In genomic region chr7:99380823-99381663, GRCh38 we compare ENCODE assay signal across 8 cellular contexts. TPM values are rescaled to one million over a fixed set of nuclear protein-coding genes. Genes with fewer than 3 reads are reported as not detected.
A peak's percentile ranks its signal among the peaks of the same experiment; 100 is the strongest.
DNase-seq lines count a peak whose midpoint lies in the region; ATAC-seq, FAIRE-seq and TF ChIP-seq lines count a peak whose summit lies in the region.

No MANE protein-coding gene starts in this region.

- H3K27ac ChIP-seq in adrenal gland: peak overlapping the region; percentile 7 to 94 (median 57)

- peak; percentile 96 for TF ChIP-seq POLR2A in GM12892 (IDR thresholded peaks at IDR 0.05; ENCODE audit: low read depth, low read length)
- TF ChIP-seq POLR2A in adrenal gland (IDR thresholded peaks at IDR 0.05): no peak

- TF ChIP-seq CTCF in adrenal gland (IDR thresholded peaks at IDR 0.05) (no peak), mucosa of descending colon (IDR thresholded peaks at IDR 0.05) (no peak)

- peak; percentile 76 for ATAC-seq in HG02642 (IDR thresholded peaks at IDR 0.05; ENCODE audit: poor library complexity, unreplicated experiment)
- peak; percentile 59 for ATAC-seq in mucosa of descending colon
- peak; percentile 89 for ATAC-seq in stimulated activated naive CD8-positive, alpha-beta T cell treated with anti-CD3 and anti-CD28 coated beads, Interleukin-15, Interleukin-2, amounts not matched to agents 100 U/mL and 50 U/mL, for 24 hours

- intact Hi-C loops in adrenal gland (cut with DNase I) (no loop called here), mucosa of descending colon (cut with DNase I, micrococcal nuclease) (no loop called here)

- H3K36me3 ChIP-seq in adrenal gland (replicated peaks in 1 of 2) (no peaks in the 10 kb centered on the region), mucosa of descending colon (ENCODE audit: low read depth) (no peaks in the 10 kb centered on the region)

- H3K9me3 ChIP-seq in adrenal gland (replicated peaks in 1 of 3) (no peaks in the 10 kb centered on the region), mucosa of descending colon (no peaks in the 10 kb centered on the region)

- no peaks in the 10 kb centered on the region for H3K27me3 ChIP-seq in adrenal gland

- peak; percentile 99 for FAIRE-seq in GM12892 (lab: Jason Lieb, UNC)

- H3K4me1 ChIP-seq in adrenal gland (replicated peaks in 1 of 2) (peaks cover 16 to 37% of the 10 kb centered on the region in 2 donors), mucosa of descending colon (ENCODE audit: low read depth) (peaks cover 35% of the 10 kb centered on the region)

- in situ Hi-C loops in SK-MEL-5 (cut with HindIII; ENCODE audit: low pct_unique_long_range_greater_than_20kb, low sequenced_read_pairs): no loop called here

- H3K4me3 ChIP-seq in adrenal gland: peak overlapping the region in 1 of 4 donors; percentile 25
- H3K4me3 ChIP-seq in mucosa of descending colon: no peak overlapping the region

- DNase-seq in GM12892 (ENCODE audit: insufficient read length) (peak; percentile 78), SK-MEL-5 (ENCODE audit: low read depth, low spot score) (peak; percentile 88), adrenal gland (peak in 6 of 7 donors; percentile 72 to 86 (median 78)), mucosa of descending colon (peak; percentile 59 to 85 (median 60)), NCI-H146 treated with DMSO at 0.1 percent for 48 hours (lab: John Stamatoyannopoulos, UW; ENCODE audit: unreplicated experiment) (no peak), NCI-H774 (lab: John Stamatoyannopoulos, UW) (no peak)
- DNase-seq in stimulated activated naive CD8-positive, alpha-beta T cell treated with anti-CD3 and anti-CD28 coated beads, Interleukin-15, Interleukin-2, amounts not matched to agents 100 U/mL and 50 U/mL, for 24 hours: peak; percentile 87

- WGBS in adrenal gland, 4 donors: 51 to 73% (median 60%) methylated on average over 11 to 16 of the region's 16 CpGs

RNA-seq across cellular contexts. Expression of gene ARPC1B, which starts 6.5 kb away (rescaled TPM):
- polyA plus RNA-seq in GM12892 (2012; ENCODE audit: missing spikeins): 230 TPM
- total RNA-seq in SK-MEL-5 (2014; rRNA removed; shearing (Covaris generic)): 1,635 and 1,714 TPM in 2 replicates
- 1,538 and 1,727 TPM in 2 replicates for polyA plus RNA-seq in SK-MEL-5 (2015; cell fraction: cytosol; rRNA removed)
- 452 and 485 TPM in 2 replicates for polyA plus RNA-seq in SK-MEL-5 (2015; cell fraction: nucleus; rRNA removed)
- total RNA-seq in adrenal gland: 100 to 1,000 TPM in 5 of 8 donors, 10 to 100 TPM in 3; 74.3 to 353 (median 117) TPM
- 10 to 100 TPM; 57.2 to 97.9 (median 90.7) TPM for polyA plus RNA-seq in adrenal gland
- total RNA-seq in mucosa of descending colon: 100 to 1,000 TPM; 107 to 153 (median 119) TPM

RNA-seq across cellular contexts. Expression of gene PDAP1, which starts 27.4 kb away (rescaled TPM):
- polyA plus RNA-seq in GM12892 (2012; ENCODE audit: missing spikeins): 108 TPM
- 54.2 and 55.6 TPM in 2 replicates for total RNA-seq in SK-MEL-5 (2014; rRNA removed; shearing (Covaris generic))
- polyA plus RNA-seq in SK-MEL-5 (2015; cell fraction: cytosol; rRNA removed): 92.5 and 106 TPM in 2 replicates
- polyA plus RNA-seq in SK-MEL-5 (2015; cell fraction: nucleus; rRNA removed): 17.8 and 18.4 TPM in 2 replicates
- 100 to 1,000 TPM in 1 of 8 donors, 10 to 100 TPM in 7; 43.6 to 126 (median 87.2) TPM for total RNA-seq in adrenal gland
- 100 to 1,000 TPM in 1 of 3 donors, 10 to 100 TPM in 2; 87.8 to 187 (median 95.8) TPM for polyA plus RNA-seq in adrenal gland
- 10 to 100 TPM; 72.8 to 90.9 (median 90.7) TPM for total RNA-seq in mucosa of descending colon

RNA-seq across cellular contexts. Expression of gene BUD31, which starts 27.7 kb away (rescaled TPM):
- polyA plus RNA-seq in GM12892 (2012; ENCODE audit: missing spikeins): 130 TPM
- total RNA-seq in SK-MEL-5 (2014; rRNA removed; shearing (Covaris generic)): 228 and 236 TPM in 2 replicates
- 171 and 200 TPM in 2 replicates for polyA plus RNA-seq in SK-MEL-5 (2015; cell fraction: cytosol; rRNA removed)
- polyA plus RNA-seq in SK-MEL-5 (2015; cell fraction: nucleus; rRNA removed): 55.9 and 60.6 TPM in 2 replicates
- total RNA-seq in adrenal gland: 100 to 1,000 TPM in 1 of 8 donors, 10 to 100 TPM in 7; 59.0 to 101 (median 76.7) TPM
- 100 to 1,000 TPM; 141 to 287 (median 208) TPM for polyA plus RNA-seq in adrenal gland
- total RNA-seq in mucosa of descending colon: 10 to 100 TPM; 67.3 to 79.5 (median 76.7) TPM

RNA-seq across cellular contexts. Expression of gene ARPC1A, which starts 55.3 kb away (rescaled TPM):
- 57.4 TPM for polyA plus RNA-seq in GM12892 (2012; ENCODE audit: missing spikeins)
- total RNA-seq in SK-MEL-5 (2014; rRNA removed; shearing (Covaris generic)): 317 and 342 TPM in 2 replicates
- polyA plus RNA-seq in SK-MEL-5 (2015; cell fraction: cytosol; rRNA removed): 334 and 392 TPM in 2 replicates
- polyA plus RNA-seq in SK-MEL-5 (2015; cell fraction: nucleus; rRNA removed): 108 and 117 TPM in 2 replicates
- 100 to 1,000 TPM; 118 to 156 (median 133) TPM for total RNA-seq in adrenal gland
- 100 to 1,000 TPM; 161 to 214 (median 199) TPM for polyA plus RNA-seq in adrenal gland
- total RNA-seq in mucosa of descending colon: 100 to 1,000 TPM; 142 to 158 (median 157) TPM

RNA-seq across cellular contexts. Expression of gene PTCD1, which starts 57.6 kb away (rescaled TPM):
- polyA plus RNA-seq in GM12892 (2012; ENCODE audit: missing spikeins): 3.1 TPM
- total RNA-seq in SK-MEL-5 (2014; rRNA removed; shearing (Covaris generic)): 17.4 and 18.4 TPM in 2 replicates
- polyA plus RNA-seq in SK-MEL-5 (2015; cell fraction: cytosol; rRNA removed): 16.5 and 21.2 TPM in 2 replicates
- 15.8 and 20.4 TPM in 2 replicates for polyA plus RNA-seq in SK-MEL-5 (2015; cell fraction: nucleus; rRNA removed)
- total RNA-seq in adrenal gland (1 to 10 TPM; 4.5 to 9.2 (median 6.4) TPM), mucosa of descending colon (1 to 10 TPM; 4.3 to 9.9 (median 6.6) TPM)
- polyA plus RNA-seq in adrenal gland: 1 to 10 TPM; 2.5 to 6.5 (median 3.6) TPM

Comparison
In these comparisons a context has a peak if more than half of its experiments do, and no peak if none do; other contexts are left out.
1. DNase-seq: peak in GM12892 (single experiment), SK-MEL-5 (single experiment), adrenal gland (6 of 7), mucosa of descending colon (3 of 3) and stimulated activated naive CD8-positive, alpha-beta T cell treated with anti-CD3 and anti-CD28 coated beads, Interleukin-15, Interleukin-2, amounts not matched to agents 100 U/mL and 50 U/mL, for 24 hours (single experiment); none in NCI-H146 treated with DMSO at 0.1 percent for 48 hours (single experiment) and NCI-H774 (single experiment).
2. Peak in every context shown above with its lines, with median percentiles within 50 percentile points of each other: ATAC-seq.